ENCODE assay signal across 8 cellular contexts in genomic region chr5:6632931-6633468, GRCh38. TPM values are rescaled to one million over a fixed set of nuclear protein-coding genes. Genes with fewer than 3 reads are reported as not detected.
DNase-seq lines count a peak whose midpoint lies in the region; ATAC-seq and TF ChIP-seq lines count a peak whose summit lies in the region.

Gene NSUN2, minus strand, starts transcription at chr5:6633044. Its CDS starts 65 bp downstream, at chr5:6632979.
A gene with protein sequence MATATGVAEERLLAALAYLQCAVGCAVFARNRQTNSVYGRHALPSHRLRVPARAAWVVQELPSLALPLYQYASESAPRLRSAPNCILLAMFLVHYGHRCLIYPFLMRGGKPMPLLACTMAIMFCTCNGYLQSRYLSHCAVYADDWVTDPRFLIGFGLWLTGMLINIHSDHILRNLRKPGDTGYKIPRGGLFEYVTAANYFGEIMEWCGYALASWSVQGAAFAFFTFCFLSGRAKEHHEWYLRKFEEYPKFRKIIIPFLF (plus strand): TSS chr5:6633440. CDS start chr5:6633577, 137 bp downstream.

- H3K9me3 Mint-ChIP-seq in activated naive CD4-positive, alpha-beta T cell treated with anti-CD3 and anti-CD28 coated beads, Interleukin-2, amount 50 U/mL, for 24 hours = no peaks in the 10 kb centered on the region

- peak within 1 kb of the TSS; percentile 100 for H3K4me3 Mint-ChIP-seq in activated naive CD4-positive, alpha-beta T cell treated with anti-CD3 and anti-CD28 coated beads, Interleukin-2, amount 50 U/mL, for 24 hours

- H3K4me1 Mint-ChIP-seq in activated naive CD4-positive, alpha-beta T cell treated with anti-CD3 and anti-CD28 coated beads, Interleukin-2, amount 50 U/mL, for 24 hours = peaks cover 42% of the 10 kb centered on the region

- peak within 1 kb of the TSS; percentile 84 to 94 for H3K27ac ChIP-seq in testis

- peaks cover 19% of the 10 kb centered on the region for H3K4me1 ChIP-seq in testis

- no peaks in the 10 kb centered on the region for H3K36me3 ChIP-seq in testis (ENCODE audit: low read depth, missing control alignments)

- peak; percentile 81 for ATAC-seq in HG02623 (IDR thresholded peaks at IDR 0.05; ENCODE audit: unreplicated experiment)
- ATAC-seq in SK-N-SH treated with all-trans-retinoic acid at 6 μM for 48 hours = peak; percentile 90
- ATAC-seq in omental fat pad (ENCODE audit: low FRiP score) = peak; percentile 99

- H3K9me3 ChIP-seq in testis = no peaks in the 10 kb centered on the region

- H3K36me3 Mint-ChIP-seq in activated naive CD4-positive, alpha-beta T cell treated with anti-CD3 and anti-CD28 coated beads, Interleukin-2, amount 50 U/mL, for 24 hours = peaks cover 17% of the 10 kb centered on the region

- H3K27me3 Mint-ChIP-seq in activated naive CD4-positive, alpha-beta T cell treated with anti-CD3 and anti-CD28 coated beads, Interleukin-2, amount 50 U/mL, for 24 hours = no peaks in the 10 kb centered on the region

- 0% methylated on average over 7 to 39 of the region's 59 CpGs for WGBS in testis, 2 donors

- H3K27me3 ChIP-seq in testis = no peaks in the 10 kb centered on the region

- H3K4me3 ChIP-seq in testis = peak within 1 kb of the TSS; percentile 95 to 97

- intact Hi-C loops in testis (cut with DNase I; ENCODE audit: low total_unique reads) = no loop called here

- peak within 1 kb of the TSS; percentile 99 for H3K27ac Mint-ChIP-seq in activated naive CD4-positive, alpha-beta T cell treated with anti-CD3 and anti-CD28 coated beads, Interleukin-2, amount 50 U/mL, for 24 hours

- TF ChIP-seq CTCF in GM10266 (IDR thresholded peaks at IDR 0.05; ENCODE audit: control insufficient read depth, insufficient read depth, low read depth, missing control alignments) = no peak
- TF ChIP-seq CTCF in omental fat pad (IDR thresholded peaks at IDR 0.05) = no peak
- no peak for TF ChIP-seq CTCF in testis (IDR thresholded peaks at IDR 0.05)

- TF ChIP-seq POLR2A in testis (IDR thresholded peaks at IDR 0.05) = no peak

- DNase-seq in GM10266 (ENCODE audit: extremely low spot score) (peak; percentile 98), NCI-H1092 treated with DMSO at 0.1 percent for 48 hours (lab: John Stamatoyannopoulos, UW) (peak; percentile 94), glomerular endothelial cell (ENCODE audit: extremely low read depth, low read depth, low spot score) (peak; percentile 63), omental fat pad (ENCODE audit: low spot score) (peak; percentile 62), testis (peak; percentile 94)

TF ChIP-seq in SK-N-SH treated with all-trans-retinoic acid at 6 μM for 48 hours, 23 proteins besides CTCF, POLR2A, EP300 and RAD21:
- TF ChIP-seq GLIS3 (CRISPR knock-in tag; IDR thresholded peaks at IDR 0.05) = no peak
- TF ChIP-seq ZC3H10 (CRISPR knock-in tag; IDR thresholded peaks at IDR 0.05) = no peak
- TF ChIP-seq, protein P1, sequence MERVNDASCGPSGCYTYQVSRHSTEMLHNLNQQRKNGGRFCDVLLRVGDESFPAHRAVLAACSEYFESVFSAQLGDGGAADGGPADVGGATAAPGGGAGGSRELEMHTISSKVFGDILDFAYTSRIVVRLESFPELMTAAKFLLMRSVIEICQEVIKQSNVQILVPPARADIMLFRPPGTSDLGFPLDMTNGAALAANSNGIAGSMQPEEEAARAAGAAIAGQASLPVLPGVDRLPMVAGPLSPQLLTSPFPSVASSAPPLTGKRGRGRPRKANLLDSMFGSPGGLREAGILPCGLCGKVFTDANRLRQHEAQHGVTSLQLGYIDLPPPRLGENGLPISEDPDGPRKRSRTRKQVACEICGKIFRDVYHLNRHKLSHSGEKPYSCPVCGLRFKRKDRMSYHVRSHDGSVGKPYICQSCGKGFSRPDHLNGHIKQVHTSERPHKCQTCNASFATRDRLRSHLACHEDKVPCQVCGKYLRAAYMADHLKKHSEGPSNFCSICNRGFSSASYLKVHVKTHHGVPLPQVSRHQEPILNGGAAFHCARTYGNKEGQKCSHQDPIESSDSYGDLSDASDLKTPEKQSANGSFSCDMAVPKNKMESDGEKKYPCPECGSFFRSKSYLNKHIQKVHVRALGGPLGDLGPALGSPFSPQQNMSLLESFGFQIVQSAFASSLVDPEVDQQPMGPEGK (CRISPR knock-in tag; IDR thresholded peaks at IDR 0.05; ENCODE audit: borderline replicate concordance) = no peak
- TF ChIP-seq, protein P2, sequence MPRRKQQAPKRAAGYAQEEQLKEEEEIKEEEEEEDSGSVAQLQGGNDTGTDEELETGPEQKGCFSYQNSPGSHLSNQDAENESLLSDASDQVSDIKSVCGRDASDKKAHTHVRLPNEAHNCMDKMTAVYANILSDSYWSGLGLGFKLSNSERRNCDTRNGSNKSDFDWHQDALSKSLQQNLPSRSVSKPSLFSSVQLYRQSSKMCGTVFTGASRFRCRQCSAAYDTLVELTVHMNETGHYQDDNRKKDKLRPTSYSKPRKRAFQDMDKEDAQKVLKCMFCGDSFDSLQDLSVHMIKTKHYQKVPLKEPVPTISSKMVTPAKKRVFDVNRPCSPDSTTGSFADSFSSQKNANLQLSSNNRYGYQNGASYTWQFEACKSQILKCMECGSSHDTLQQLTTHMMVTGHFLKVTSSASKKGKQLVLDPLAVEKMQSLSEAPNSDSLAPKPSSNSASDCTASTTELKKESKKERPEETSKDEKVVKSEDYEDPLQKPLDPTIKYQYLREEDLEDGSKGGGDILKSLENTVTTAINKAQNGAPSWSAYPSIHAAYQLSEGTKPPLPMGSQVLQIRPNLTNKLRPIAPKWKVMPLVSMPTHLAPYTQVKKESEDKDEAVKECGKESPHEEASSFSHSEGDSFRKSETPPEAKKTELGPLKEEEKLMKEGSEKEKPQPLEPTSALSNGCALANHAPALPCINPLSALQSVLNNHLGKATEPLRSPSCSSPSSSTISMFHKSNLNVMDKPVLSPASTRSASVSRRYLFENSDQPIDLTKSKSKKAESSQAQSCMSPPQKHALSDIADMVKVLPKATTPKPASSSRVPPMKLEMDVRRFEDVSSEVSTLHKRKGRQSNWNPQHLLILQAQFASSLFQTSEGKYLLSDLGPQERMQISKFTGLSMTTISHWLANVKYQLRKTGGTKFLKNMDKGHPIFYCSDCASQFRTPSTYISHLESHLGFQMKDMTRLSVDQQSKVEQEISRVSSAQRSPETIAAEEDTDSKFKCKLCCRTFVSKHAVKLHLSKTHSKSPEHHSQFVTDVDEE (CRISPR knock-in tag; IDR thresholded peaks at IDR 0.05) = no peak

RNA-seq across cellular contexts. Expression of gene NSUN2, which starts in this region (rescaled TPM):
- total RNA-seq in glomerular endothelial cell (43.5 and 57.5 TPM in 2 replicates), omental fat pad (100 to 1,000 TPM in 1 of 4 donors, 10 to 100 TPM in 3; 38.5 to 100 (median 40.4) TPM), testis (10 to 100 TPM; 66.7 to 80.1 TPM)
- polyA plus RNA-seq in testis (ENCODE audit: insufficient read depth, low read depth, low replicate concordance) = 51.6 TPM

RNA-seq across cellular contexts. Expression of the second gene that starts in this region (rescaled TPM):
- total RNA-seq in glomerular endothelial cell (23.8 and 33.7 TPM in 2 replicates), omental fat pad (1 to 10 TPM; 2.3 to 6.7 (median 6.0) TPM), testis (10 to 100 TPM in 1 of 2 donors, 1 to 10 TPM in 1; 7.9 to 13.9 TPM)
- polyA plus RNA-seq in testis (ENCODE audit: insufficient read depth, low read depth, low replicate concordance) = 3.8 TPM

Comparison
In these comparisons a context has a peak if more than half of its experiments do, and no peak if none do; other contexts are left out.
1. Peak in every context shown above with its lines: DNase-seq, ATAC-seq, H3K4me3 ChIP-seq and H3K27ac ChIP-seq.